ENCODE assay signal across 8 cellular contexts in the genomic region with DNA sequence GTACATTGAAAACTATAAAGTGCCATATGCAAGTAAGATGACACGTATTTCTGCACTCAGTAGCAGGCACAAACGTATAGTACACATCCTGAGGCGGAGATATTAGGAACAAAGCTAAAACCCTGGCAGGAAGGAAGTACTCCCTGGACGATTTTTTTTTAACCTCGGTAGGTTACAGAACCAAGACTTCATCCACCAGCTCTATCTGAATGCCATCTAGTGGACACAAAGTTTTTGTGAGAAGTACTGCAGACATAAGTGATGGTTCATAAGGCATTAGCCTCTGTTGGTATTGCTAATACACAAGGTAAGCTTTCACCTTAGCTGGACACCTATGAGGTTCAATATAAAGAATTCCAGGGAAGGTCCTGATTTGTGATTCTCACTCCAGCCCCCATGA.
A peak's percentile ranks its signal among the peaks of the same experiment; 100 is the strongest.
DNase-seq lines count a peak whose midpoint lies in the region; ATAC-seq and TF ChIP-seq lines count a peak whose summit lies in the region.

No MANE protein-coding gene starts in this region.

- H3K27me3 Mint-ChIP-seq in activated CD8-positive, alpha-beta memory T cell treated with anti-CD3 and anti-CD28 coated beads, Interleukin-2, amount 10 ng/mL, durations not matched to agents 7 days and 5 days: no peaks in the 10 kb centered on the region
- H3K27me3 Mint-ChIP-seq in natural killer cell (ENCODE audit: low read depth in 2 of 2): no peaks in the 10 kb centered on the region

- H3K9me3 Mint-ChIP-seq in activated CD8-positive, alpha-beta memory T cell treated with anti-CD3 and anti-CD28 coated beads, Interleukin-2, amount 10 ng/mL, durations not matched to agents 7 days and 5 days (ENCODE audit: low read depth): no peaks in the 10 kb centered on the region
- H3K9me3 Mint-ChIP-seq in natural killer cell: no peaks in the 10 kb centered on the region

- no peak overlapping the region for H3K27ac Mint-ChIP-seq in activated CD8-positive, alpha-beta memory T cell treated with anti-CD3 and anti-CD28 coated beads, Interleukin-2, amount 10 ng/mL, durations not matched to agents 7 days and 5 days
- H3K27ac Mint-ChIP-seq in natural killer cell: no peak overlapping the region

- peaks cover 2% of the 10 kb centered on the region for H3K4me1 Mint-ChIP-seq in activated CD8-positive, alpha-beta memory T cell treated with anti-CD3 and anti-CD28 coated beads, Interleukin-2, amount 10 ng/mL, durations not matched to agents 7 days and 5 days
- peaks cover 0 to 4% of the 10 kb centered on the region in 2 donors for H3K4me1 Mint-ChIP-seq in natural killer cell

- intact Hi-C loops in natural killer cell (cut with micrococcal nuclease): no loop called here

- TF ChIP-seq CTCF in natural killer cell (IDR thresholded peaks at IDR 0.05): no peak

- no peak overlapping the region for H3K4me3 Mint-ChIP-seq in activated CD8-positive, alpha-beta memory T cell treated with anti-CD3 and anti-CD28 coated beads, Interleukin-2, amount 10 ng/mL, durations not matched to agents 7 days and 5 days
- H3K4me3 Mint-ChIP-seq in natural killer cell: no peak overlapping the region

- DNase-seq in NCI-H1092 treated with DMSO at 0.1 percent for 48 hours (lab: John Stamatoyannopoulos, UW) (peak; percentile 54), NCI-H1092 (lab: John Stamatoyannopoulos, UW) (no peak), HT1080 (ENCODE audit: low read depth) (peak; percentile 69), SKM-1 (lab: John Stamatoyannopoulos, UW; ENCODE audit: unreplicated experiment) (peak; percentile 2), hepatic stellate cell (ENCODE audit: low spot score) (peak; percentile 1), natural killer cell (no peak)
- DNase-seq in activated CD8-positive, alpha-beta memory T cell treated with anti-CD3 and anti-CD28 coated beads, Interleukin-2, amount 10 ng/mL, durations not matched to agents 7 days and 5 days: no peak

- no peaks in the 10 kb centered on the region for H3K36me3 Mint-ChIP-seq in activated CD8-positive, alpha-beta memory T cell treated with anti-CD3 and anti-CD28 coated beads, Interleukin-2, amount 10 ng/mL, durations not matched to agents 7 days and 5 days
- H3K36me3 Mint-ChIP-seq in natural killer cell: no peaks in the 10 kb centered on the region

- CTCF ChIA-PET in activated CD8-positive, alpha-beta memory T cell treated with anti-CD3 and anti-CD28 coated beads, Interleukin-2, amount 10 ng/mL, durations not matched to agents 7 days and 5 days (lab: Charles Lee): interaction anchor here (0.6 to 1.6 kb wide), 8 partner anchors 8 to 1287 kb away, joined by 3 to 12 read pairs (median 4); no protein-coding TSS in a partner anchor

- ATAC-seq in activated CD8-positive, alpha-beta memory T cell treated with anti-CD3 and anti-CD28 coated beads, Interleukin-2, amount 10 ng/mL, durations not matched to agents 7 days and 5 days: no peak
- ATAC-seq in HG03457 (IDR thresholded peaks at IDR 0.05; ENCODE audit: unreplicated experiment): no peak
- no peak for ATAC-seq in natural killer cell

Comparison
In these comparisons a context has a peak if more than half of its experiments do, and no peak if none do; other contexts are left out.
1. DNase-seq: peak in NCI-H1092 treated with DMSO at 0.1 percent for 48 hours (single experiment), HT1080 (single experiment), SKM-1 (single experiment) and hepatic stellate cell (single experiment); none in NCI-H1092 (single experiment), activated CD8-positive, alpha-beta memory T cell treated with anti-CD3 and anti-CD28 coated beads, Interleukin-2, amount 10 ng/mL, durations not matched to agents 7 days and 5 days (single experiment) and natural killer cell (single experiment).